19 cellular contexts compared by ENCODE assay signal in genomic region chr5:152499816-152500575, GRCh38.
"Had no signal": no experiment of that assay in that cellular context is flagged by ENCODE, and none has a peak within 500 bp of the region (broad histone marks: within the 10 kb centered on the region; RNA-seq: fewer than 3 reads in every experiment).

No MANE protein-coding gene starts in this region.

- DNase-seq: activated CD4-positive, alpha-beta T cell treated with anti-CD3 and anti-CD28 coated beads for 36 hours; activated CD4-positive, alpha-beta T cell treated with anti-CD3 and anti-CD28 coated beads, Interleukin-2, amount 10 ng/mL, durations not matched to agents 7 days and 5 days; activated CD4-positive, alpha-beta T cell treated with anti-CD3 and anti-CD28 coated beads, Interleukin-2, amount 50 U/mL, for 48 hours; activated CD8-positive, alpha-beta T cell treated with anti-CD3 and anti-CD28 coated beads, Interleukin-2, amount 10 ng/mL, durations not matched to agents 7 days and 5 days; activated gamma-delta T cell; activated naive CD4-positive, alpha-beta T cell treated with anti-CD3 and anti-CD28 coated beads for 36 hours; activated T-cell treated with anti-CD3 and anti-CD28 coated beads, Interleukin-2, amount 50 U/mL, for 24 hours; anterior cingulate cortex; caudate nucleus; cerebellar nuclear complex; NCI-H1105; NCI-H1436; NCI-H1694 treated with DMSO at 0.1 percent for 48 hours; NCI-H2029; NCI-H345; NCI-H524 treated with DMSO at 0.1 percent for 48 hours; SHP77; SJCRH30 had no signal

- H3K4me3 ChIP-seq: SJCRH30, SK-N-MC had no signal
